Comparison of ENCODE assay signal across 12 cellular contexts in genomic region chr11:120613264-120614226, GRCh38.
DNase-seq lines count a peak whose midpoint lies in the region; ATAC-seq and TF ChIP-seq lines count a peak whose summit lies in the region.
"Had no signal": no experiment of that assay in that cellular context is flagged by ENCODE, and none has a peak within 500 bp of the region (broad histone marks: within the 10 kb centered on the region; RNA-seq: fewer than 3 reads in every experiment).

No MANE protein-coding gene starts in this region.

- no peaks in the 10 kb centered on the region for H4K20me1 ChIP-seq in SK-N-SH (ENCODE audit: insufficient read depth)

- H3K79me2 ChIP-seq in SK-N-SH (ENCODE audit: insufficient read depth) = no peaks in the 10 kb centered on the region

- DNase-seq in SK-N-SH (no peak), natural killer cell (no peak), erythroblast (lab: John Stamatoyannopoulos, UW) (no peak), mucosa of descending colon (no peak), NCI-H510A (lab: John Stamatoyannopoulos, UW) (no peak)
- DNase-seq: activated B cell treated with CpG ODN at 0.5 μM for 24 hours had no signal

- H3K9me3 Mint-ChIP-seq in natural killer cell = peaks cover 2 to 8% of the 10 kb centered on the region in 2 donors

- intact Hi-C loops in natural killer cell (cut with micrococcal nuclease) (no loop called here), mucosa of descending colon (cut with DNase I, micrococcal nuclease) (no loop called here)

- H3K4me1 Mint-ChIP-seq in natural killer cell = peaks cover 17 to 32% of the 10 kb centered on the region in 2 donors

- no peaks in the 10 kb centered on the region for H3K27me3 ChIP-seq in SK-N-SH (ENCODE audit: insufficient read depth)
- H3K27me3 ChIP-seq: ascending aorta, suprapubic skin had no signal

- peaks cover 0 to 13% of the 10 kb centered on the region in 2 experiments; a peak in 1 of 4 replicates for H3K4me1 ChIP-seq in SK-N-SH (ENCODE audit: control insufficient read depth in 1 of 2, insufficient read depth in 2 of 2, low read depth in 1 of 2, low read length in 1 of 2)
- peaks cover 5% of the 10 kb centered on the region for H3K4me1 ChIP-seq in mucosa of descending colon (ENCODE audit: low read depth)
- H3K4me1 ChIP-seq: ascending aorta had no signal

- no peak overlapping the region for H2AFZ ChIP-seq in SK-N-SH (ENCODE audit: low read depth)

- H3K9me2 ChIP-seq in SK-N-SH = no peaks in the 10 kb centered on the region

- WGBS in SK-N-SH (ENCODE audit: low lambda C conversion rate) = 45% methylated on average over 6 of the region's 6 CpGs

- peak overlapping the region; percentile 73 to 96 for H3K27ac Mint-ChIP-seq in natural killer cell
- H3K27ac Mint-ChIP-seq: activated B cell treated with CpG ODN at 0.5 μM for 24 hours had no signal

- TF ChIP-seq EP300 in SK-N-SH (IDR thresholded peaks at IDR 0.05; ENCODE audit: borderline replicate concordance in 1 of 2, low read depth in 1 of 2, low read length in 1 of 2) = no peak

- H3K27ac ChIP-seq in SK-N-SH (ENCODE audit: low read depth in 2 of 2, low read length in 1 of 2) = no peak overlapping the region
- H3K27ac ChIP-seq: 22Rv1, ascending aorta, suprapubic skin had no signal

- no peak overlapping the region for H3K4me2 ChIP-seq in SK-N-SH

- TF ChIP-seq POLR2A in erythroblast (IDR thresholded peaks at IDR 0.05; ENCODE audit: low read length) = no peak

- no peaks in the 10 kb centered on the region for H3K36me3 ChIP-seq in SK-N-SH (replicated peaks in 1 of 2; ENCODE audit: control insufficient read depth in 1 of 2, insufficient read depth in 2 of 2, low read length in 1 of 2)
- no peaks in the 10 kb centered on the region for H3K36me3 ChIP-seq in mucosa of descending colon (ENCODE audit: low read depth)
- H3K36me3 ChIP-seq: ascending aorta, suprapubic skin had no signal

- peaks cover 7% of the 10 kb centered on the region for H3K36me3 Mint-ChIP-seq in natural killer cell

- no peak for TF ChIP-seq RAD21 in SK-N-SH (IDR thresholded peaks at IDR 0.05; ENCODE audit: low read length)

- H3K4me3 ChIP-seq in SK-N-SH (ENCODE audit: low read depth in 2 of 2, low read length in 1 of 2) (no peak overlapping the region), mucosa of descending colon (no peak overlapping the region)
- H3K4me3 ChIP-seq: ascending aorta, suprapubic skin had no signal

- no peaks in the 10 kb centered on the region for H3K27me3 Mint-ChIP-seq in natural killer cell (ENCODE audit: low read depth in 2 of 2)

- H3F3A ChIP-seq in SK-N-SH (replicated peaks; ENCODE audit: insufficient read depth) = no peaks in the 10 kb centered on the region

- no peak overlapping the region for H3K9ac ChIP-seq in SK-N-SH

- no peak for ATAC-seq in SK-N-SH treated with all-trans-retinoic acid at 6 μM for 48 hours
- peak; percentile 80 for ATAC-seq in GM21576 (IDR thresholded peaks at IDR 0.05; ENCODE audit: unreplicated experiment)
- peak; percentile 68 for ATAC-seq in HG03342 (IDR thresholded peaks at IDR 0.05; ENCODE audit: unreplicated experiment)
- ATAC-seq in natural killer cell = peak in 1 of 3 donors; percentile 14
- no peak for ATAC-seq in mucosa of descending colon

- no peak overlapping the region for H3K4me3 Mint-ChIP-seq in natural killer cell
- H3K4me3 Mint-ChIP-seq: activated B cell treated with CpG ODN at 0.5 μM for 24 hours had no signal

- POLR2A ChIA-PET in SK-N-SH (lab: Yijun Ruan, JAX) = no interaction called here

- H3K9me3 ChIP-seq in SK-N-SH (no peaks in the 10 kb centered on the region), mucosa of descending colon (peaks cover 7% of the 10 kb centered on the region)
- H3K9me3 ChIP-seq: suprapubic skin had no signal

- CTCF ChIA-PET in SK-N-SH (lab: Yijun Ruan, JAX) = interaction anchor here (0.6 to 1.0 kb wide), 4 partner anchors 71 to 188 kb away, joined by 3 to 4 read pairs (median 3); partner anchors contain the start of gene GRIK4

- TF ChIP-seq CTCF in SK-N-SH (IDR thresholded peaks at IDR 0.05) (no peak), natural killer cell (IDR thresholded peaks at IDR 0.05) (no peak), mucosa of descending colon (IDR thresholded peaks at IDR 0.05) (no peak)

TF ChIP-seq in SK-N-SH, 30 proteins besides CTCF, POLR2A, EP300 and RAD21:
- TF ChIP-seq GATA2 (CRISPR knock-in tag; IDR thresholded peaks at IDR 0.05) (peak; percentile 79), TCF12 (IDR thresholded peaks at IDR 0.05) (no peak)
TF ChIP-seq in SK-N-SH: peak in this region for 1.

TF ChIP-seq in SK-N-SH treated with all-trans-retinoic acid at 6 μM for 48 hours, 23 proteins besides CTCF, POLR2A, EP300 and RAD21:
- TF ChIP-seq ZNF8 (CRISPR knock-in tag; IDR thresholded peaks at IDR 0.05) (no peak), CSRNP3 (CRISPR knock-in tag; IDR thresholded peaks at IDR 0.05) (no peak), CREB5 (CRISPR knock-in tag; IDR thresholded peaks at IDR 0.05; ENCODE audit: low read depth) (no peak), ISL1 (CRISPR knock-in tag; IDR thresholded peaks at IDR 0.05) (no peak), RARB (CRISPR knock-in tag; IDR thresholded peaks at IDR 0.05) (no peak), OSR1 (CRISPR knock-in tag; IDR thresholded peaks at IDR 0.05) (no peak), GLIS3 (CRISPR knock-in tag; IDR thresholded peaks at IDR 0.05) (no peak), ZNF70 (CRISPR knock-in tag; IDR thresholded peaks at IDR 0.05) (no peak), ZNF565 (CRISPR knock-in tag; conservative IDR thresholded peaks at IDR 0.05; ENCODE audit: low read depth) (no peak), TOX (CRISPR knock-in tag; IDR thresholded peaks at IDR 0.05; ENCODE audit: borderline replicate concordance) (no peak), BACH2 (CRISPR knock-in tag; IDR thresholded peaks at IDR 0.05; ENCODE audit: borderline replicate concordance) (no peak), CSDC2 (CRISPR knock-in tag; IDR thresholded peaks at IDR 0.05) (no peak), ARNTL (CRISPR knock-in tag; IDR thresholded peaks at IDR 0.05; ENCODE audit: borderline replicate concordance, low read depth) (no peak), ZFP30 (CRISPR knock-in tag; IDR thresholded peaks at IDR 0.05) (no peak), ZFP3 (CRISPR knock-in tag; IDR thresholded peaks at IDR 0.05) (no peak), SNAI2 (CRISPR knock-in tag; IDR thresholded peaks at IDR 0.05) (no peak), ZC3H10 (CRISPR knock-in tag; IDR thresholded peaks at IDR 0.05) (no peak), PATZ1 (CRISPR knock-in tag; IDR thresholded peaks at IDR 0.05; ENCODE audit: borderline replicate concordance) (no peak), ESRRG (CRISPR knock-in tag; IDR thresholded peaks at IDR 0.05) (no peak), POU6F1 (CRISPR knock-in tag; IDR thresholded peaks at IDR 0.05; ENCODE audit: borderline replicate concordance, low read depth) (no peak)

Comparison
In these comparisons a context has a peak if more than half of its experiments do, and no peak if none do; other contexts are left out.
1. ATAC-seq: peak in GM21576 (single experiment) and HG03342 (single experiment); none in SK-N-SH treated with all-trans-retinoic acid at 6 μM for 48 hours (single experiment) and mucosa of descending colon (single experiment).